ENCODE assay signal across 23 cellular contexts in the genomic region with DNA sequence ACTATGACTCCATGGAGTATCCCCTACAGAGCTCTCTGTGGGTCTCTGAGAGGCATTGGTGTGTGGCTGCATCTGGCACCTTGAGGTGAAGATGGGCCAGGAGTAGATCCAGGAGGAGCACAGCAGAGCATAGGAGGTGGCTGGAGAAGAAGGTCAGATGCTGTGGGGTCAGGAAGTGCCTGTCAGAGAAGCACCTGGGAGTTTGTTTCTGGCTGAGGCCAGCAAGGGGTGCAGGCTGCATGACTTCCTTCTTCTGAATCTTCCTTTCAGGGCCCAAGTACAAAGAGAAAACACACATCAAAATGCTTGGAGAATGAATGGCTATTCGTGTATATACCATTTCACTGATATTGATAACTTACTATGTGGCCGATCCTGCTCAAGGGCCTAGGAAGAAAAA. TPM values are rescaled to one million over a fixed set of nuclear protein-coding genes. Genes with fewer than 3 reads are reported as not detected.
DNase-seq lines count a peak whose midpoint lies in the region; ATAC-seq and TF ChIP-seq lines count a peak whose summit lies in the region.
"Had no signal": no experiment of that assay in that cellular context is flagged by ENCODE, and none has a peak within 500 bp of the region (broad histone marks: within the 10 kb centered on the region; RNA-seq: fewer than 3 reads in every experiment).

No MANE protein-coding gene starts in this region.

- intact Hi-C loops in naive thymus-derived CD4-positive, alpha-beta T cell (cut with micrococcal nuclease) = no loop called here

- no peak for TF ChIP-seq CTCF in RWPE2 (IDR thresholded peaks at IDR 0.05; ENCODE audit: poor library complexity, severe bottlenecking)

- peak overlapping the region; percentile 64 for H3K27ac ChIP-seq in RWPE2 (ENCODE audit: poor library complexity, severe bottlenecking)
- H3K27ac ChIP-seq in naive thymus-derived CD4-positive, alpha-beta T cell (ENCODE audit: low read depth, low read length) = no peak overlapping the region
- no peak overlapping the region for H3K27ac ChIP-seq in trophoblast cell (ENCODE audit: low read depth, low read length)
- H3K27ac ChIP-seq: cardiac muscle cell, gastrocnemius medialis, vagina had no signal

- no peak overlapping the region for H2AK5ac ChIP-seq in trophoblast cell (ENCODE audit: low read length)

- H3K9me3 ChIP-seq in RWPE2 (ENCODE audit: severe bottlenecking) (no peaks in the 10 kb centered on the region), trophoblast cell (ENCODE audit: insufficient read depth, low read depth, low read length) (no peaks in the 10 kb centered on the region)
- H3K9me3 ChIP-seq in naive thymus-derived CD4-positive, alpha-beta T cell (ENCODE audit: control insufficient read depth in 2 of 3, low read length in 3 of 3) = no peaks in the 10 kb centered on the region
- H3K9me3 ChIP-seq: gastrocnemius medialis, vagina had no signal

- H3K4me1 ChIP-seq in RWPE2 (ENCODE audit: insufficient read depth, poor library complexity, severe bottlenecking) (peaks cover 34% of the 10 kb centered on the region), trophoblast cell (ENCODE audit: control insufficient read depth in 1 of 2, insufficient read depth in 2 of 2, low read length in 2 of 2) (peaks cover 12 to 22% of the 10 kb centered on the region in 2 experiments)
- peaks cover 0 to 6% of the 10 kb centered on the region in 2 donors for H3K4me1 ChIP-seq in naive thymus-derived CD4-positive, alpha-beta T cell (ENCODE audit: control insufficient read depth in 2 of 2, insufficient read depth in 2 of 2, low read length in 2 of 2)
- H3K4me1 ChIP-seq: gastrocnemius medialis, vagina had no signal

- H3K79me1 ChIP-seq in trophoblast cell (ENCODE audit: low read length) = peaks cover 2% of the 10 kb centered on the region

- H2BK12ac ChIP-seq in trophoblast cell (ENCODE audit: low read length) = no peak overlapping the region

- no peak overlapping the region for H2BK120ac ChIP-seq in trophoblast cell (ENCODE audit: insufficient read depth, low read length, poor library complexity)

- no peaks in the 10 kb centered on the region for H3K36me3 ChIP-seq in RWPE2 (ENCODE audit: low read depth)
- no peaks in the 10 kb centered on the region for H3K36me3 ChIP-seq in naive thymus-derived CD4-positive, alpha-beta T cell (ENCODE audit: control insufficient read depth in 2 of 3, insufficient read depth in 3 of 3, low read length in 3 of 3)
- no peaks in the 10 kb centered on the region for H3K36me3 ChIP-seq in H7 (replicated peaks; ENCODE audit: control insufficient read depth, insufficient read depth, low read length)
- H3K36me3 ChIP-seq in trophoblast cell (ENCODE audit: control insufficient read depth in 1 of 2, insufficient read depth in 2 of 2, low read length in 2 of 2) = no peaks in the 10 kb centered on the region
- H3K36me3 ChIP-seq: cardiac muscle cell, gastrocnemius medialis, vagina had no signal

- no peaks in the 10 kb centered on the region for H3K36me3 Mint-ChIP-seq in activated T-cell treated with anti-CD3 and anti-CD28 coated beads, Interleukin-2, amount 50 U/mL, for 72 hours (ENCODE audit: insufficient read depth in 2 of 2)
- H3K36me3 Mint-ChIP-seq in activated T-cell treated with anti-CD3 and anti-CD28 coated beads, Interleukin-2, amount 50 U/mL, for 4 hours (ENCODE audit: insufficient read depth) = no peaks in the 10 kb centered on the region
- H3K36me3 Mint-ChIP-seq in naive thymus-derived CD4-positive, alpha-beta T cell = no peaks in the 10 kb centered on the region
- H3K36me3 Mint-ChIP-seq: activated CD8-positive, alpha-beta memory T cell treated with anti-CD3 and anti-CD28 coated beads, Interleukin-2, amount 10 ng/mL, durations not matched to agents 7 days and 5 days had no signal

- H3K4me3 ChIP-seq in RWPE2 (ENCODE audit: severe bottlenecking) (no peak overlapping the region), H7 (ENCODE audit: insufficient read depth, low read depth, low read length) (no peak overlapping the region), trophoblast cell (ENCODE audit: low read depth, low read length) (no peak overlapping the region)
- no peak overlapping the region for H3K4me3 ChIP-seq in naive thymus-derived CD4-positive, alpha-beta T cell (ENCODE audit: low read length)
- H3K4me3 ChIP-seq: cardiac muscle cell, gastrocnemius medialis, vagina had no signal

- no peak overlapping the region for H2BK5ac ChIP-seq in trophoblast cell (ENCODE audit: low read depth, low read length, poor library complexity)

- no CpG with 5 or more reads among the region's 2 CpGs for WGBS in trophoblast cell (ENCODE audit: extremely low coverage, insufficient coverage, insufficient read length)

- no peak overlapping the region for H3K4me2 ChIP-seq in trophoblast cell (ENCODE audit: low read length)

- H3K27ac Mint-ChIP-seq in activated T-cell treated with anti-CD3 and anti-CD28 coated beads, Interleukin-2, amount 50 U/mL, for 72 hours = peak overlapping the region; percentile 8
- H3K27ac Mint-ChIP-seq in naive thymus-derived CD4-positive, alpha-beta T cell = peak overlapping the region in 5 of 9 donors; percentile 14 to 85 (median 58)
- H3K27ac Mint-ChIP-seq: activated CD8-positive, alpha-beta memory T cell treated with anti-CD3 and anti-CD28 coated beads, Interleukin-2, amount 10 ng/mL, durations not matched to agents 7 days and 5 days had no signal

- no peak overlapping the region for H3K4ac ChIP-seq in trophoblast cell (ENCODE audit: low read depth, low read length)

- peak in 1 of 2 donors; percentile 27 for ATAC-seq in activated T-cell treated with anti-CD3 and anti-CD28 coated beads, Interleukin-2, amount 50 U/mL, for 72 hours (replicated peaks in 1 of 2)
- no peak for ATAC-seq in activated T-cell treated with anti-CD3 and anti-CD28 coated beads, Interleukin-2, amount 50 U/mL, for 4 hours
- peak; percentile 26 for ATAC-seq in GM21390 (IDR thresholded peaks at IDR 0.05; ENCODE audit: unreplicated experiment)
- no peak for ATAC-seq in RWPE2 (ENCODE audit: low read depth)
- ATAC-seq in naive thymus-derived CD4-positive, alpha-beta T cell = no peak
- no peak for ATAC-seq in HG02981 (IDR thresholded peaks at IDR 0.05; ENCODE audit: unreplicated experiment)
- ATAC-seq: activated CD8-positive, alpha-beta memory T cell treated with anti-CD3 and anti-CD28 coated beads, Interleukin-2, amount 10 ng/mL, durations not matched to agents 7 days and 5 days; left lobe of liver had no signal

- no peak overlapping the region for H4K12ac ChIP-seq in trophoblast cell (ENCODE audit: low read depth, low read length)

- H3K4me3 Mint-ChIP-seq in activated T-cell treated with anti-CD3 and anti-CD28 coated beads, Interleukin-2, amount 50 U/mL, for 72 hours = no peak overlapping the region
- H3K4me3 Mint-ChIP-seq in activated T-cell treated with anti-CD3 and anti-CD28 coated beads, Interleukin-2, amount 50 U/mL, for 4 hours = no peak overlapping the region
- peak overlapping the region in 1 of 10 donors; percentile 8 for H3K4me3 Mint-ChIP-seq in naive thymus-derived CD4-positive, alpha-beta T cell
- H3K4me3 Mint-ChIP-seq: activated CD8-positive, alpha-beta memory T cell treated with anti-CD3 and anti-CD28 coated beads, Interleukin-2, amount 10 ng/mL, durations not matched to agents 7 days and 5 days had no signal

- no peak overlapping the region for H3K9ac ChIP-seq in trophoblast cell (ENCODE audit: low read length)

- H2AFZ ChIP-seq in trophoblast cell (ENCODE audit: insufficient read depth, low read length, poor library complexity) = no peak overlapping the region

- no peak overlapping the region for H3K14ac ChIP-seq in trophoblast cell (ENCODE audit: low read length)

- H4K8ac ChIP-seq in trophoblast cell (ENCODE audit: low read depth, low read length) = no peak overlapping the region

- H3K23ac ChIP-seq in trophoblast cell (ENCODE audit: low read length) = no peak overlapping the region

- H3K79me2 ChIP-seq in trophoblast cell (ENCODE audit: control insufficient read depth, insufficient read depth, low read length, poor library complexity) = no peaks in the 10 kb centered on the region

- POLR2A ChIA-PET in naive thymus-derived CD4-positive, alpha-beta T cell (lab: Charles Lee) = no interaction called here

- peaks cover 24% of the 10 kb centered on the region for H3K27me3 Mint-ChIP-seq in activated T-cell treated with anti-CD3 and anti-CD28 coated beads, Interleukin-2, amount 50 U/mL, for 72 hours (ENCODE audit: low read depth)
- H3K27me3 Mint-ChIP-seq in activated T-cell treated with anti-CD3 and anti-CD28 coated beads, Interleukin-2, amount 50 U/mL, for 4 hours (ENCODE audit: low read depth) = no peaks in the 10 kb centered on the region
- peaks cover 0 to 7% (median 0%) of the 10 kb centered on the region in 5 donors for H3K27me3 Mint-ChIP-seq in naive thymus-derived CD4-positive, alpha-beta T cell

- CTCF ChIA-PET in naive thymus-derived CD4-positive, alpha-beta T cell (lab: Charles Lee) = no interaction called here

- H3K4me1 Mint-ChIP-seq in activated T-cell treated with anti-CD3 and anti-CD28 coated beads, Interleukin-2, amount 50 U/mL, for 72 hours (ENCODE audit: low read depth) = peaks cover 22% of the 10 kb centered on the region
- peaks cover 24% of the 10 kb centered on the region for H3K4me1 Mint-ChIP-seq in activated T-cell treated with anti-CD3 and anti-CD28 coated beads, Interleukin-2, amount 50 U/mL, for 4 hours (ENCODE audit: low read depth)
- peaks cover 12 to 44% (median 32%) of the 10 kb centered on the region in 7 donors for H3K4me1 Mint-ChIP-seq in naive thymus-derived CD4-positive, alpha-beta T cell

- no peak overlapping the region for H3K18ac ChIP-seq in trophoblast cell (ENCODE audit: low read length)

- H3K9me3 Mint-ChIP-seq in activated T-cell treated with anti-CD3 and anti-CD28 coated beads, Interleukin-2, amount 50 U/mL, for 72 hours = peaks cover 0 to 8% of the 10 kb centered on the region in 2 donors
- H3K9me3 Mint-ChIP-seq in activated T-cell treated with anti-CD3 and anti-CD28 coated beads, Interleukin-2, amount 50 U/mL, for 4 hours = no peaks in the 10 kb centered on the region
- no peaks in the 10 kb centered on the region for H3K9me3 Mint-ChIP-seq in naive thymus-derived CD4-positive, alpha-beta T cell

- H3K27me3 ChIP-seq in RWPE2 (ENCODE audit: insufficient read depth, poor library complexity, severe bottlenecking) = no peaks in the 10 kb centered on the region
- H3K27me3 ChIP-seq in naive thymus-derived CD4-positive, alpha-beta T cell (ENCODE audit: control insufficient read depth in 2 of 2, insufficient read depth in 2 of 2, low read length in 2 of 2) = no peaks in the 10 kb centered on the region
- H3K27me3 ChIP-seq in H7 (ENCODE audit: control insufficient read depth, insufficient read depth, low read length) = no peaks in the 10 kb centered on the region
- H3K27me3 ChIP-seq in trophoblast cell (ENCODE audit: insufficient read depth, low read length) = no peaks in the 10 kb centered on the region
- H3K27me3 ChIP-seq: cardiac muscle cell, gastrocnemius medialis, vagina had no signal

- DNase-seq in activated T-cell treated with anti-CD3 and anti-CD28 coated beads, Interleukin-2, amount 50 U/mL, for 72 hours = no peak
- DNase-seq in activated T-cell treated with anti-CD3 and anti-CD28 coated beads, Interleukin-2, amount 50 U/mL, for 4 hours = no peak
- DNase-seq in RWPE2 (ENCODE audit: low spot score) (no peak), H7 (no peak), trophoblast cell (no peak)
- DNase-seq in naive thymus-derived CD4-positive, alpha-beta T cell = no peak
- DNase-seq: activated CD4-positive, CD25-positive, alpha-beta regulatory T cell treated with anti-CD3 and anti-CD28 coated beads, Interleukin-2, amount 50 U/mL, for 72 hours; activated CD8-positive, alpha-beta memory T cell treated with anti-CD3 and anti-CD28 coated beads, Interleukin-2, amount 10 ng/mL, durations not matched to agents 7 days and 5 days; activated effector memory CD4-positive, alpha-beta T cell treated with Interleukin-2 at 50 U/mL for 16 hours; gastrocnemius medialis; NCI-H1092 treated with DMSO at 0.1 percent for 48 hours; NCI-H2081 treated with DMSO at 0.1 percent for 48 hours; NCI-H524; OCI-M1; stimulated activated CD8-positive, alpha-beta memory T cell treated with anti-CD3 and anti-CD28 coated beads, Interleukin-4, amount 100 ng/mL, for 48 hours had no signal

- no peak overlapping the region for H4K91ac ChIP-seq in trophoblast cell (ENCODE audit: low read depth, low read length)

RNA-seq across cellular contexts. Expression of a gene that starts 39.0 kb away (rescaled TPM):
- 10 to 100 TPM; 23.7 to 31.3 TPM for total RNA-seq in activated T-cell treated with anti-CD3 and anti-CD28 coated beads, Interleukin-2, amount 50 U/mL, for 72 hours
- 10 to 100 TPM; 35.8 to 49.1 (median 46.1) TPM for total RNA-seq in activated T-cell treated with anti-CD3 and anti-CD28 coated beads, Interleukin-2, amount 50 U/mL, for 4 hours
- 100 to 1,000 TPM in 1 of 5 experiments, 10 to 100 TPM in 4; 25.4 to 237 (median 29.1) TPM for total RNA-seq in naive thymus-derived CD4-positive, alpha-beta T cell
- polyA plus RNA-seq in naive thymus-derived CD4-positive, alpha-beta T cell = 1 to 10 TPM; 6.6 to 9.4 TPM
- 0.04 and 0.69 TPM in 2 replicates for total RNA-seq in H7 (2014; rRNA removed; shearing (Covaris generic))
- 14.9 and 19.4 TPM in 2 replicates for polyA plus RNA-seq in trophoblast cell (2013)

RNA-seq across cellular contexts. Expression of a gene that starts 53.2 kb away (rescaled TPM):
- total RNA-seq in activated T-cell treated with anti-CD3 and anti-CD28 coated beads, Interleukin-2, amount 50 U/mL, for 72 hours = not detected
- total RNA-seq in activated T-cell treated with anti-CD3 and anti-CD28 coated beads, Interleukin-2, amount 50 U/mL, for 4 hours = not detected
- total RNA-seq in naive thymus-derived CD4-positive, alpha-beta T cell = not detected
- polyA plus RNA-seq in naive thymus-derived CD4-positive, alpha-beta T cell = not detected
- not detected in 2 replicates for total RNA-seq in H7 (2014; rRNA removed; shearing (Covaris generic))
- not detected in 2 replicates for polyA plus RNA-seq in trophoblast cell (2013)
- total RNA-seq: A673; activated CD8-positive, alpha-beta memory T cell treated with anti-CD3 and anti-CD28 coated beads, Interleukin-2, amount 10 ng/mL, durations not matched to agents 7 days and 5 days; cardiac muscle cell; SK-MEL-5; vagina had no signal
- polyA plus RNA-seq: cardiac muscle cell, esophagus had no signal

Comparison
In these comparisons a context has a peak if more than half of its experiments do, and no peak if none do; other contexts are left out.
1. RNA of a gene that starts 39.0 kb away (total RNA-seq): 35.8 to 49.1 TPM in activated T-cell treated with anti-CD3 and anti-CD28 coated beads, Interleukin-2, amount 50 U/mL, for 4 hours, 23.7 to 31.3 TPM in activated T-cell treated with anti-CD3 and anti-CD28 coated beads, Interleukin-2, amount 50 U/mL, for 72 hours and 25.4 to 237 TPM in naive thymus-derived CD4-positive, alpha-beta T cell; 0.04 to 0.69 TPM in H7; every median in the first group is over 10 times any median in the second.